In the genomic region with DNA sequence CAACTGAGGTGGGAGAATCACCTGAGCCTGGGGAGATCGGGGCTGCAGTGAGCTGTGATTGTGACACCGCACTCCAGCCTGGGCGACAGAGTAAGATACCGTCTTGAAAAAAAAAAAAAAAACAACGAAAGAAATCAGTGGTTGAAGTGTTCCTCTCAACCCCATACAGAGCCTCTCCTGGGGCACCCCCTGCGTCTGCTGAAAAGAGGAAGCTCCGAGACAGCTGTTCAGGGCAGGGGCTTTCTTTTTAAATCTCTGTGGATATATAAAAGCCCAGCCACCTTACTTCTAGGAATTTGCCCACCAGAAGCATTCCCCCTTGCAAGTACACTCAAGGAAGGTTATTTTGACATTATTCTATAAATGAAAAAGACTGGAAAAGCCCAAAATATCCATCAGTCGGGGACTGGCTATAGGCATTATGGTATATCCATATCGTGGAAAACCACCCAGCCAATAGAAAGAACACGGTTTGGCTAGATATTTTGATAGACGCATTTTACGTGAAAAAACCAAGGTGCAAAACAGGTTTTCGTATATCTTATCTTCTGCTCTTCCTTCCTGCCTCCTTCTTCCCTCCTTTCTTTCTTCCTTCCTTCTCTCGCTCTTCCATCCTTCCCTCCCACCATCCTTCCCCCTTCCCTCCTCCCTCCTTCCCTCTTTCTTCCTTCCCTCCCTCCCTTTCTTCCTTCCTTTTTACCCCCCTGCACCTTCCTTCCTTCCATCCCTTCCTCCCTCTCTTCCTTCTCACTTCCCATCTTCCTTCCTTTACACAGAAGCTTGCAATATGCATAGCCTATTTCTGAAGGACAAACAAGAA, we compare ENCODE assay signal across 7 cellular contexts. TPM values are rescaled to one million over a fixed set of nuclear protein-coding genes. Genes with fewer than 3 reads are reported as not detected.
DNase-seq lines count a peak whose midpoint lies in the region; ATAC-seq lines count a peak whose summit lies in the region.

No MANE protein-coding gene starts in this region.

- H3K4me3 Mint-ChIP-seq in naive B cell, result peak overlapping the region in 6 of 8 donors; percentile 56 to 84 (median 68)

- H3K9me3 Mint-ChIP-seq in naive B cell, result peaks cover 0 to 3% (median 0%) of the 10 kb centered on the region in 7 donors

- H3K36me3 Mint-ChIP-seq in naive B cell, result no peaks in the 10 kb centered on the region

- no peak overlapping the region for H3K27ac ChIP-seq in caudate nucleus (ENCODE audit: low read depth, low read length)

- H3K27me3 Mint-ChIP-seq in naive B cell, result peaks cover 30 to 56% (median 42%) of the 10 kb centered on the region in 3 donors

- DNase-seq in naive B cell (peak; percentile 84), NCI-H345 (lab: John Stamatoyannopoulos, UW) (no peak), hippocampal formation (lab: John Stamatoyannopoulos, UW) (no peak), caudate nucleus (lab: John Stamatoyannopoulos, UW) (no peak)

- peak overlapping the region; percentile 30 to 89 (median 66) for H3K27ac Mint-ChIP-seq in naive B cell

- ATAC-seq in GM18868 (IDR thresholded peaks at IDR 0.05; ENCODE audit: unreplicated experiment) (peak; percentile 89), GM21529 (IDR thresholded peaks at IDR 0.05; ENCODE audit: unreplicated experiment) (peak; percentile 96), HG03558 (IDR thresholded peaks at IDR 0.05; ENCODE audit: extremely low read depth, unreplicated experiment) (peak; percentile 71), naive B cell (ENCODE audit: low read depth in 2 of 2) (peak; percentile 99)

- H3K4me1 Mint-ChIP-seq in naive B cell, result peaks cover 29 to 37% (median 31%) of the 10 kb centered on the region in 3 donors

RNA-seq across cellular contexts. Expression of a gene that starts 9.2 kb away (rescaled TPM):
- polyA plus RNA-seq in naive B cell (ENCODE audit: low read depth in 6 of 6), result not detected

RNA-seq across cellular contexts. Expression of a gene that starts 22.9 kb away (rescaled TPM):
- not detected for polyA plus RNA-seq in naive B cell (ENCODE audit: low read depth in 6 of 6)

RNA-seq across cellular contexts. Expression of a gene that starts 55.1 kb away (rescaled TPM):
- not detected for polyA plus RNA-seq in naive B cell (ENCODE audit: low read depth in 6 of 6)
